In genomic region chr17:40355123-40355803, GRCh38 we compare ENCODE assay signal across 8 cellular contexts. TPM values are rescaled to one million over a fixed set of nuclear protein-coding genes. Genes with fewer than 3 reads are reported as not detected.
DNase-seq lines count a peak whose midpoint lies in the region; ATAC-seq and TF ChIP-seq lines count a peak whose summit lies in the region.

No MANE protein-coding gene starts in this region.

- intact Hi-C loops in mammary epithelial cell (cut with micrococcal nuclease) (loop anchor here (1.0 to 5.0 kb wide), 3 partner anchors 42 to 153 kb away; no protein-coding TSS in a partner anchor), left lung (cut with DNase I) (loop anchor here in 1 of 2 donors (10.0 kb wide), 1 partner anchor 50 kb away; the partner anchor contains the start of gene RARA)

- H3K9me3 ChIP-seq in Loucy (ENCODE audit: insufficient read depth, low read depth, low read length), result no peaks in the 10 kb centered on the region
- H3K9me3 ChIP-seq in mammary epithelial cell (replicated peaks; ENCODE audit: insufficient read depth, low read length), result no peaks in the 10 kb centered on the region
- H3K9me3 ChIP-seq in left lung, result no peaks in the 10 kb centered on the region

- in situ Hi-C loops in G401 (cut with HindIII; ENCODE audit: low sequenced_read_pairs), result no loop called here
- in situ Hi-C loops in mammary epithelial cell (cut with MboI; ENCODE audit: low sequenced_read_pairs in 2 of 2), result loop anchor here (5.0 to 10.0 kb wide), 2 partner anchors 62 to 150 kb away; partner anchors contain the start of gene TOP2A (in 2 of the 2)

- no peaks in the 10 kb centered on the region for H4K20me1 ChIP-seq in Loucy (ENCODE audit: insufficient read depth, low read length, poor library complexity, severe bottlenecking)
- H4K20me1 ChIP-seq in mammary epithelial cell (ENCODE audit: insufficient read depth, low read length), result no peaks in the 10 kb centered on the region

- TF ChIP-seq CTCF in Loucy (conservative IDR thresholded peaks at IDR 0.05; ENCODE audit: low read length), result peak; percentile 99
- peak; percentile 72 to 92 for TF ChIP-seq CTCF in mammary epithelial cell (conservative IDR thresholded peaks at IDR 0.05 in 1 of 2, IDR thresholded peaks at IDR 0.05 in 1 of 2; ENCODE audit: extremely low read depth in 1 of 2, insufficient read depth in 1 of 2, low read depth in 1 of 2, low read length in 2 of 2)
- TF ChIP-seq CTCF in left lung (IDR thresholded peaks at IDR 0.05), result peak; percentile 94

- CTCF ChIA-PET in mammary epithelial cell (lab: Charles Lee; ENCODE audit: low non-redundant PET), result interaction anchor here (0.7 to 1.4 kb wide), 2 partner anchors 48 to 52 kb away, joined by 3 to 13 read pairs; no protein-coding TSS in a partner anchor

- dilution Hi-C loops in mammary epithelial cell (cut with HindIII; ENCODE audit: low sequenced_read_pairs), result no loop called here

- H3F3A ChIP-seq in Loucy (ENCODE audit: low read depth), result no peaks in the 10 kb centered on the region

- ATAC-seq in left lung (peak; percentile 64), HG03469 (IDR thresholded peaks at IDR 0.05; ENCODE audit: unreplicated experiment) (no peak)

- H3K27ac ChIP-seq in mammary epithelial cell (ENCODE audit: insufficient read depth, low read depth, low read length), result no peak overlapping the region
- H3K27ac ChIP-seq in left lung, result peak overlapping the region in 1 of 2 donors; percentile 24

- no TSS peak for BruUV-seq in mammary epithelial cell (replicated peaks; lab: Mats Ljungman, UMichigan)

- no peaks in the 10 kb centered on the region for H3K27me3 ChIP-seq in Loucy (ENCODE audit: insufficient read depth, low read length, poor library complexity, severe bottlenecking)
- no peaks in the 10 kb centered on the region for H3K27me3 ChIP-seq in mammary epithelial cell (ENCODE audit: insufficient read depth, low read length)
- peaks cover 0 to 4% of the 10 kb centered on the region in 2 donors for H3K27me3 ChIP-seq in left lung

- no peak overlapping the region for H3K4me2 ChIP-seq in Loucy (ENCODE audit: low read depth, low read length, poor library complexity, severe bottlenecking)
- H3K4me2 ChIP-seq in mammary epithelial cell (ENCODE audit: insufficient read depth, low read depth, low read length), result no peak overlapping the region

- no peak overlapping the region for H3K4me3 ChIP-seq in Loucy (ENCODE audit: low read length, poor library complexity, severe bottlenecking)
- no peak overlapping the region for H3K4me3 ChIP-seq in mammary epithelial cell (replicated peaks in 1 of 3; ENCODE audit: insufficient read depth in 1 of 3, low read depth in 2 of 3, low read length in 3 of 3)
- no peak overlapping the region for H3K4me3 ChIP-seq in left lung

- WGBS in mammary epithelial cell (ENCODE audit: low coverage, missing lambda C conversion rate), result 50% methylated on average over 21 of the region's 29 CpGs

- peak; percentile 53 for DNase-seq in G401 (ENCODE audit: low spot score)
- DNase-seq in activated CD4-positive, CD25-positive, alpha-beta regulatory T cell (lab: John Stamatoyannopoulos, UW), result peak; percentile 64 to 77 (median 73)
- DNase-seq in mammary epithelial cell, result no peak
- peak; percentile 70 to 95 for DNase-seq in left lung
- DNase-seq in stimulated activated CD4-positive, alpha-beta T cell treated with anti-CD3 and anti-CD28 coated beads, TNF-alpha, amount 100 ng/mL, for 1 hour (ENCODE audit: low read depth in 3 of 3, low spot score in 1 of 3), result peak in 2 of 3 donors; percentile 61 to 84
- no peak for DNase-seq in KG1 (lab: John Stamatoyannopoulos, UW)

- H3K4me1 ChIP-seq in Loucy (ENCODE audit: insufficient read depth, low read length, poor library complexity, severe bottlenecking) (no peaks in the 10 kb centered on the region), mammary epithelial cell (ENCODE audit: insufficient read depth, low read length) (peaks cover 5% of the 10 kb centered on the region), left lung (peaks cover 1 to 71% of the 10 kb centered on the region in 2 donors)

- no peaks in the 10 kb centered on the region for H3K9me2 ChIP-seq in Loucy (replicated peaks; ENCODE audit: low read depth, low read length)

- H2AFZ ChIP-seq in Loucy (ENCODE audit: low read length), result no peak overlapping the region
- no peak overlapping the region for H2AFZ ChIP-seq in mammary epithelial cell (ENCODE audit: low read depth, low read length)

- no peaks in the 10 kb centered on the region for H3K79me2 ChIP-seq in Loucy (ENCODE audit: insufficient read depth, low read length)
- H3K79me2 ChIP-seq in mammary epithelial cell (ENCODE audit: insufficient read depth, low read length), result peaks cover 10% of the 10 kb centered on the region

- H3K36me3 ChIP-seq in Loucy (ENCODE audit: insufficient read depth, low read length) (peaks cover 34% of the 10 kb centered on the region; the same call in 1 of the 2 replicates), mammary epithelial cell (ENCODE audit: insufficient read depth, low read length) (peaks cover 15% of the 10 kb centered on the region), left lung (peaks cover 0 to 71% of the 10 kb centered on the region in 2 donors)

- H3K9ac ChIP-seq in Loucy (ENCODE audit: low read depth, low read length, poor library complexity, severe bottlenecking) (peak overlapping the region; percentile 12), mammary epithelial cell (ENCODE audit: insufficient read depth, low read length) (no peak overlapping the region)

RNA-seq across cellular contexts. Expression of gene GJD3, which starts 9.3 kb away (rescaled TPM):
- total RNA-seq in G401 (2014; rRNA removed; shearing (Covaris generic)), result not detected in 2 replicates
- total RNA-seq in mammary epithelial cell (under 1 TPM in 1 of 2 donors, not detected in 1; 0.67 TPM), left lung (1 to 10 TPM; 3.0 to 3.6 TPM)
- polyA plus RNA-seq in mammary epithelial cell, result not detected
- polyA minus RNA-seq in mammary epithelial cell, result 0.57 TPM

RNA-seq across cellular contexts. Expression of gene RARA, which starts 46.3 kb away (rescaled TPM):
- 9.5 and 11.8 TPM in 2 replicates for total RNA-seq in G401 (2014; rRNA removed; shearing (Covaris generic))
- total RNA-seq in mammary epithelial cell, result 10 to 100 TPM; 12.7 to 26.6 TPM
- 6.9 TPM for polyA plus RNA-seq in mammary epithelial cell
- polyA minus RNA-seq in mammary epithelial cell, result 18.5 TPM
- total RNA-seq in left lung, result 10 to 100 TPM; 54.7 to 62.6 TPM

Comparison
In these comparisons a context has a peak if more than half of its experiments do, and no peak if none do; other contexts are left out.
1. DNase-seq: peak in G401 (single experiment), activated CD4-positive, CD25-positive, alpha-beta regulatory T cell (4 of 4), left lung (2 of 2) and stimulated activated CD4-positive, alpha-beta T cell treated with anti-CD3 and anti-CD28 coated beads, TNF-alpha, amount 100 ng/mL, for 1 hour (2 of 3); none in mammary epithelial cell (single experiment) and KG1 (single experiment).
2. Peak in every context shown above with its lines, with median percentiles within 50 percentile points of each other: CTCF ChIP-seq.